1 cellular context compared by ENCODE assay signal in genomic region chr16:79001156-79001997, GRCh38.
TF ChIP-seq lines count a peak whose summit lies in the region.

No MANE protein-coding gene starts in this region.

TF ChIP-seq in H1, 55 proteins besides CTCF, POLR2A, EP300 and RAD21 (continued from another document):
- TF ChIP-seq HDAC2 (IDR thresholded peaks at IDR 0.05; ENCODE audit: borderline replicate concordance in 1 of 2, low read depth in 2 of 2, low read length in 2 of 2) (0 out of 4 replicates have a peak, but pooled peaks of 1 of the 2 experiments have one; percentile 64), TCF12 (IDR thresholded peaks at IDR 0.05; ENCODE audit: low read depth, low read length) (0 out of 2 replicates have a peak, but pooled peaks have one; percentile 31), FOSL1 (IDR thresholded peaks at IDR 0.05; ENCODE audit: insufficient read depth, low read depth, low read length) (no peak), MAFK (IDR thresholded peaks at IDR 0.05; ENCODE audit: low read depth, low read length) (no peak), ATF2 (IDR thresholded peaks at IDR 0.05; ENCODE audit: low read length) (no peak)
TF ChIP-seq in H1: peak in this region for 3.
